8 cellular contexts compared by ENCODE assay signal in the genomic region with DNA sequence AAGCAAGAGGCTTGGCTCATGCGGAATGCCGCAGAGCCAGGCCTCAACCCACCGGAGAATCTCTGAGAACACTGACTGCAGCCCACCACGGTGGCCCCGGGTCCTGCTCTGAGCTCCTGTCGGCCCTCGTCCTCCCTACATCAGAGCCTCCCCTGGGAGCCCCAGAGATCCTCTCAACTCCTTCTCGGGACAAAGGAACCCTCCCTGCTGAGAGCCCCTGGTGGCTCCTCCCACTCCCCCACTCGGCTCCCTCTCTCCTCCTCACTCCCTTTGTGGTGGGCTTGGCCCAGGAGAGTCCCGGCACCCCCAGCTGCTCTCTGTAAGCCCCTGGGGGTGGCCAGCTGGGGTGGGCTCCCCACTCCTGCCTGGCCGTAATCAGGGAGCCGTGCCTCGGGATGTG. TPM values are rescaled to one million over a fixed set of nuclear protein-coding genes. Genes with fewer than 3 reads are reported as not detected.
DNase-seq lines count a peak whose midpoint lies in the region; ATAC-seq and TF ChIP-seq lines count a peak whose summit lies in the region.

No MANE protein-coding gene starts in this region.

- H3K4me2 ChIP-seq in smooth muscle cell = peak overlapping the region; percentile 90

- H3K4me3 Mint-ChIP-seq in Caco-2 (ENCODE audit: unreplicated experiment) = peak overlapping the region; percentile 80

- peak overlapping the region; percentile 93 for H3K27ac Mint-ChIP-seq in Caco-2 (ENCODE audit: unreplicated experiment)

- no peaks in the 10 kb centered on the region for H3K27me3 Mint-ChIP-seq in Caco-2 (ENCODE audit: insufficient read depth, unreplicated experiment)

- CTCF ChIA-PET in Caco-2 (lab: Charles Lee) = interaction anchor here (0.7 to 1.6 kb wide), 6 partner anchors 10 to 74 kb away, joined by 3 to 10 read pairs (median 4); a partner anchor contains a TSS

- no peaks in the 10 kb centered on the region for H3K9me3 Mint-ChIP-seq in Caco-2 (ENCODE audit: unreplicated experiment)

- no peaks in the 10 kb centered on the region for H4K20me1 ChIP-seq in smooth muscle cell (ENCODE audit: low read depth)

- no peak for TF ChIP-seq POLR2A in heart left ventricle (IDR thresholded peaks at IDR 0.05)

- peak overlapping the region; percentile 44 for H2AFZ ChIP-seq in smooth muscle cell (ENCODE audit: low read depth)

- no peaks in the 10 kb centered on the region for H3K36me3 Mint-ChIP-seq in Caco-2 (ENCODE audit: insufficient read depth, unreplicated experiment)

- TSS peak; percentile 72 for BruUV-seq in Caco-2 (replicated peaks; lab: Mats Ljungman, UMichigan)

- H3F3A ChIP-seq in smooth muscle cell (ENCODE audit: low read depth) = peaks cover 12% of the 10 kb centered on the region

- H3K4me1 ChIP-seq in Caco-2 (peaks cover 64% of the 10 kb centered on the region), heart left ventricle (peaks cover 31 to 66% (median 58%) of the 10 kb centered on the region in 12 donors), smooth muscle cell (ENCODE audit: low read depth) (peaks cover 50% of the 10 kb centered on the region)

- no peaks in the 10 kb centered on the region for H3K79me2 ChIP-seq in smooth muscle cell (ENCODE audit: low read depth)

- H3K4me3 ChIP-seq in Caco-2 (ENCODE audit: low read depth, low read length) = peak overlapping the region; percentile 66
- peak overlapping the region; percentile 36 for H3K4me3 ChIP-seq in HFF-Myc (replicated peaks; ENCODE audit: low read depth, low read length)
- H3K4me3 ChIP-seq in WI38 (ENCODE audit: low read depth, low read length) = peak overlapping the region; percentile 59
- H3K4me3 ChIP-seq in heart left ventricle = peak overlapping the region; percentile 9 to 76 (median 54)
- H3K4me3 ChIP-seq in smooth muscle cell = peak overlapping the region; percentile 52

- peak in 1 of 4 donors; percentile 2 for ATAC-seq in heart left ventricle

- intact Hi-C loops in Caco-2 (cut with micrococcal nuclease; ENCODE audit: unreplicated experiment) = no loop called here
- intact Hi-C loops in heart left ventricle (cut with DNase I) = no loop called here

- H3K36me3 ChIP-seq in Caco-2 (ENCODE audit: control insufficient read depth, insufficient read depth, low read length) = no peaks in the 10 kb centered on the region
- H3K36me3 ChIP-seq in heart left ventricle = no peaks in the 10 kb centered on the region
- no peaks in the 10 kb centered on the region for H3K36me3 ChIP-seq in smooth muscle cell (ENCODE audit: low read depth)

- POLR2A ChIA-PET in Caco-2 (lab: Charles Lee) = interaction anchor here (0.7 to 2.2 kb wide), 2 partner anchors 10 to 92 kb away, joined by 3 to 23 read pairs; no protein-coding TSS in a partner anchor

- DNase-seq in Caco-2 (no peak), HFF-Myc (ENCODE audit: extremely low read depth, low read depth) (no peak), heart left ventricle (peak in 4 of 5 donors; percentile 63 to 71 (median 68)), smooth muscle cell (lab: John Stamatoyannopoulos, UW; ENCODE audit: unreplicated experiment) (no peak), medulla oblongata (ENCODE audit: extremely low spot score) (no peak), hippocampal formation (lab: John Stamatoyannopoulos, UW) (no peak), NCI-H2029 (lab: John Stamatoyannopoulos, UW) (no peak)

- TF ChIP-seq CTCF in Caco-2 (IDR thresholded peaks at IDR 0.05; ENCODE audit: insufficient read depth in 1 of 2, low read depth in 1 of 2, low read length in 1 of 2, severe bottlenecking in 1 of 2, unreplicated experiment in 1 of 2) (no peak), HFF-Myc (IDR thresholded peaks at IDR 0.05; ENCODE audit: low read depth, low read length, missing control alignments) (no peak), WI38 (IDR thresholded peaks at IDR 0.05; ENCODE audit: low read depth, low read length) (no peak), heart left ventricle (IDR thresholded peaks at IDR 0.05) (no peak), smooth muscle cell (IDR thresholded peaks at IDR 0.05; ENCODE audit: borderline replicate concordance, insufficient read depth, poor library complexity, severe bottlenecking) (no peak)

- peak overlapping the region; percentile 71 to 97 (median 90) for H3K27ac ChIP-seq in heart left ventricle
- peak overlapping the region; percentile 68 for H3K27ac ChIP-seq in smooth muscle cell (ENCODE audit: low read depth)

- no peaks in the 10 kb centered on the region for H3K9me3 ChIP-seq in Caco-2
- no peaks in the 10 kb centered on the region for H3K9me3 ChIP-seq in heart left ventricle
- H3K9me3 ChIP-seq in smooth muscle cell (replicated peaks; ENCODE audit: low read depth) = no peaks in the 10 kb centered on the region

- peaks cover 36% of the 10 kb centered on the region for H3K4me1 Mint-ChIP-seq in Caco-2 (ENCODE audit: low read depth, unreplicated experiment)

- 19 to 41% (median 35%) methylated on average over 7 to 13 of the region's 13 CpGs for WGBS in heart left ventricle, 4 donors
- 27% methylated on average over 13 of the region's 13 CpGs for WGBS in smooth muscle cell (ENCODE audit: low lambda C conversion rate)

- peak overlapping the region; percentile 76 for H3K9ac ChIP-seq in smooth muscle cell (ENCODE audit: low read depth)

- no peaks in the 10 kb centered on the region for H3K27me3 ChIP-seq in Caco-2 (replicated peaks; ENCODE audit: control insufficient read depth, insufficient read depth, low read length)
- H3K27me3 ChIP-seq in heart left ventricle = no peaks in the 10 kb centered on the region
- H3K27me3 ChIP-seq in smooth muscle cell (ENCODE audit: low read depth) = no peaks in the 10 kb centered on the region

RNA-seq across cellular contexts. Expression of a gene that starts 11.1 kb away (rescaled TPM):
- total RNA-seq in Caco-2 (2022) (70.8 TPM in 2 replicates), heart left ventricle (10 to 100 TPM; 26.0 to 58.9 (median 28.8) TPM), smooth muscle cell (28.1 and 29.8 TPM in 2 replicates)
- polyA plus RNA-seq in heart left ventricle (10 to 100 TPM; 27.3 to 32.5 TPM), smooth muscle cell (19.9 and 30.1 TPM in 2 replicates)

RNA-seq across cellular contexts. Expression of a gene that starts 45.7 kb away (rescaled TPM):
- total RNA-seq in Caco-2 (2022) (1.6 and 3.2 TPM in 2 replicates), heart left ventricle (100 to 1,000 TPM in 8 of 9 donors, 10 to 100 TPM in 1; 78.9 to 247 (median 160) TPM), smooth muscle cell (6.0 and 43.0 TPM in 2 replicates)
- polyA plus RNA-seq in heart left ventricle (100 to 1,000 TPM in 1 of 2 donors, 10 to 100 TPM in 1; 64.7 to 258 TPM), smooth muscle cell (7.8 and 9.3 TPM in 2 replicates)

Comparison
In these comparisons a context has a peak if more than half of its experiments do, and no peak if none do; other contexts are left out.
1. DNase-seq: peak in heart left ventricle (4 of 5); none in Caco-2 (0 of 2), HFF-Myc (single experiment), smooth muscle cell (single experiment), medulla oblongata (single experiment), hippocampal formation (0 of 2) and NCI-H2029 (single experiment).
2. Peak in every context shown above with its lines, with median percentiles within 50 percentile points of each other: H3K4me3 ChIP-seq.